In the genomic region with DNA sequence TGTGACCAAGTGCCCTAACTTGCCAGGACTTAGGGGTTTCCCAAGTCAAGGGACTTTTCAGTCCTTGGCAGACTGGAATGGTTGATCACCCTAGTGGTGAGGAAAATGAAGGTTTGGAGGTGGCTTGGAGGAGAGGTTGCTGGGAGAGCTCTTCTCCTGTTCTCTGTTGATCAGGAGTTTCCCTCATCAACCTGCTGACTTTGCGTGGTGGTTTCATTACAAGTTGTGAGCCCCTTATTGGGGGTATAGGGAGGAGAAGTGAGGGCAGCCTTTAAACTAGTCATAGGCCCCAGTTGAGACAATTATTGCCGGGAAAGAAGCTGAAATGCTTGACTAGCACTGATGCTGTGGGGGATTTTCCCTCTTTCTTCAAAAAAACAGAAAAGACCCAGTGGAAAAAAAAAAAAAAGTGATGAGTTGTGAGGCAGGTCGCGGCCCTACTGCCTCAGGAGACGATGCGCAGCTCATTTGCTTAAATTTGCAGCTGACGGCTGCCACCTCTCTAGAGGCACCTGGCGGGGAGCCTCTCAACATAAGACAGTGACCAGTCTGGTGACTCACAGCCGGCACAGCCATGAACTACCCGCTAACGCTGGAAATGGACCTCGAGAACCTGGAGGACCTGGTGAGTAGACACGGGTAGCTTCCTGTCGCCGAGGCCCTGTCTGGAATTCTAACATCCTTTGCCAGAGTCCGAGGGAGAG, we compare ENCODE assay signal across 8 cellular contexts. TPM values are rescaled to one million over a fixed set of nuclear protein-coding genes. Genes with fewer than 3 reads are reported as not detected.
DNase-seq lines count a peak whose midpoint lies in the region; ATAC-seq and TF ChIP-seq lines count a peak whose summit lies in the region.

A gene with protein sequence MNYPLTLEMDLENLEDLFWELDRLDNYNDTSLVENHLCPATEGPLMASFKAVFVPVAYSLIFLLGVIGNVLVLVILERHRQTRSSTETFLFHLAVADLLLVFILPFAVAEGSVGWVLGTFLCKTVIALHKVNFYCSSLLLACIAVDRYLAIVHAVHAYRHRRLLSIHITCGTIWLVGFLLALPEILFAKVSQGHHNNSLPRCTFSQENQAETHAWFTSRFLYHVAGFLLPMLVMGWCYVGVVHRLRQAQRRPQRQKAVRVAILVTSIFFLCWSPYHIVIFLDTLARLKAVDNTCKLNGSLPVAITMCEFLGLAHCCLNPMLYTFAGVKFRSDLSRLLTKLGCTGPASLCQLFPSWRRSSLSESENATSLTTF (plus strand): TSS at position 525 of the 704 bp plus-strand sequence. CDS start 50 bp downstream, at position 575.

- no peak within 1 kb of the TSS for H3K27ac ChIP-seq in left lung

- no peak for TF ChIP-seq CTCF in left lung (IDR thresholded peaks at IDR 0.05)

- no peaks in the 10 kb centered on the region for H3K27me3 Mint-ChIP-seq in activated naive CD4-positive, alpha-beta T cell treated with anti-CD3 and anti-CD28 coated beads for 36 hours (ENCODE audit: low read depth)
- no peaks in the 10 kb centered on the region for H3K27me3 Mint-ChIP-seq in activated T-helper 17 cell treated with anti-CD3 and anti-CD28 coated beads, Interleukin-2, amount 50 U/mL, for 72 hours
- H3K27me3 Mint-ChIP-seq in activated CD8-positive, alpha-beta memory T cell treated with anti-CD3 and anti-CD28 coated beads, Interleukin-2, amount 10 ng/mL, durations not matched to agents 7 days and 5 days, result peaks cover 11% of the 10 kb centered on the region

- peak within 1 kb of the TSS; percentile 83 for H3K4me3 Mint-ChIP-seq in activated naive CD4-positive, alpha-beta T cell treated with anti-CD3 and anti-CD28 coated beads for 36 hours
- H3K4me3 Mint-ChIP-seq in activated T-helper 17 cell treated with anti-CD3 and anti-CD28 coated beads, Interleukin-2, amount 50 U/mL, for 72 hours, result peak within 1 kb of the TSS; percentile 86
- H3K4me3 Mint-ChIP-seq in activated CD8-positive, alpha-beta memory T cell treated with anti-CD3 and anti-CD28 coated beads, Interleukin-2, amount 10 ng/mL, durations not matched to agents 7 days and 5 days, result no peak within 1 kb of the TSS

- H3K27me3 ChIP-seq in left lung, result no peaks in the 10 kb centered on the region

- H3K36me3 Mint-ChIP-seq in activated naive CD4-positive, alpha-beta T cell treated with anti-CD3 and anti-CD28 coated beads for 36 hours (ENCODE audit: low read depth), result peaks cover 36% of the 10 kb centered on the region
- peaks cover 61% of the 10 kb centered on the region for H3K36me3 Mint-ChIP-seq in activated T-helper 17 cell treated with anti-CD3 and anti-CD28 coated beads, Interleukin-2, amount 50 U/mL, for 72 hours (ENCODE audit: low read depth)
- H3K36me3 Mint-ChIP-seq in activated CD8-positive, alpha-beta memory T cell treated with anti-CD3 and anti-CD28 coated beads, Interleukin-2, amount 10 ng/mL, durations not matched to agents 7 days and 5 days, result no peaks in the 10 kb centered on the region

- H3K9me3 ChIP-seq in left lung, result no peaks in the 10 kb centered on the region

- DNase-seq in activated naive CD4-positive, alpha-beta T cell treated with anti-CD3 and anti-CD28 coated beads for 36 hours, result peak; percentile 87
- DNase-seq in activated naive CD4-positive, alpha-beta T cell (lab: John Stamatoyannopoulos, UW), result no peak
- peak; percentile 59 for DNase-seq in stimulated activated CD4-positive, alpha-beta T cell treated with anti-CD3 and anti-CD28 coated beads, Interleukin-4, amount 100 ng/mL, for 1 hour
- DNase-seq in left lung (no peak), HUDEP-2 (lab: John Stamatoyannopoulos, UW; ENCODE audit: unreplicated experiment in 76 of 76) (no peak)
- no peak for DNase-seq in activated CD8-positive, alpha-beta memory T cell treated with anti-CD3 and anti-CD28 coated beads, Interleukin-2, amount 10 ng/mL, durations not matched to agents 7 days and 5 days

- CTCF ChIA-PET in activated naive CD4-positive, alpha-beta T cell treated with anti-CD3 and anti-CD28 coated beads for 36 hours (lab: Charles Lee), result interaction anchor here (0.7 to 4.2 kb wide), 16 partner anchors 9 to 194 kb away, joined by 3 to 76 read pairs (median 5); a partner anchor contains a TSS
- CTCF ChIA-PET in activated CD8-positive, alpha-beta memory T cell treated with anti-CD3 and anti-CD28 coated beads, Interleukin-2, amount 10 ng/mL, durations not matched to agents 7 days and 5 days (lab: Charles Lee), result interaction anchor here (1.1 to 2.0 kb wide), 4 partner anchors 8 to 95 kb away, joined by 3 to 5 read pairs (median 4); no protein-coding TSS in a partner anchor

- H3K36me3 ChIP-seq in left lung, result no peaks in the 10 kb centered on the region

- no peak within 1 kb of the TSS for H3K4me3 ChIP-seq in left lung

- peaks cover 0 to 6% of the 10 kb centered on the region in 2 donors for H3K4me1 ChIP-seq in left lung

- no peaks in the 10 kb centered on the region for H3K9me3 Mint-ChIP-seq in activated naive CD4-positive, alpha-beta T cell treated with anti-CD3 and anti-CD28 coated beads for 36 hours
- no peaks in the 10 kb centered on the region for H3K9me3 Mint-ChIP-seq in activated T-helper 17 cell treated with anti-CD3 and anti-CD28 coated beads, Interleukin-2, amount 50 U/mL, for 72 hours
- H3K9me3 Mint-ChIP-seq in activated CD8-positive, alpha-beta memory T cell treated with anti-CD3 and anti-CD28 coated beads, Interleukin-2, amount 10 ng/mL, durations not matched to agents 7 days and 5 days (ENCODE audit: low read depth), result no peaks in the 10 kb centered on the region

- H3K27ac Mint-ChIP-seq in activated naive CD4-positive, alpha-beta T cell treated with anti-CD3 and anti-CD28 coated beads for 36 hours, result peak within 1 kb of the TSS; percentile 99
- peak within 1 kb of the TSS; percentile 92 for H3K27ac Mint-ChIP-seq in activated T-helper 17 cell treated with anti-CD3 and anti-CD28 coated beads, Interleukin-2, amount 50 U/mL, for 72 hours
- no peak within 1 kb of the TSS for H3K27ac Mint-ChIP-seq in activated CD8-positive, alpha-beta memory T cell treated with anti-CD3 and anti-CD28 coated beads, Interleukin-2, amount 10 ng/mL, durations not matched to agents 7 days and 5 days

- ATAC-seq in HG03432 (IDR thresholded peaks at IDR 0.05; ENCODE audit: unreplicated experiment) (peak; percentile 79), left lung (no peak)
- ATAC-seq in activated T-helper 17 cell treated with anti-CD3 and anti-CD28 coated beads, Interleukin-2, amount 50 U/mL, for 72 hours (replicated peaks), result peak; percentile 77
- ATAC-seq in activated CD8-positive, alpha-beta memory T cell treated with anti-CD3 and anti-CD28 coated beads, Interleukin-2, amount 10 ng/mL, durations not matched to agents 7 days and 5 days, result no peak

- intact Hi-C loops in activated naive CD4-positive, alpha-beta T cell treated with anti-CD3 and anti-CD28 coated beads for 36 hours (cut with micrococcal nuclease), result loop anchor here (1.0 kb wide), 7 partner anchors 9 to 193 kb away; no protein-coding TSS in a partner anchor
- intact Hi-C loops in left lung (cut with DNase I), result no loop called here

- peaks cover 84% of the 10 kb centered on the region for H3K4me1 Mint-ChIP-seq in activated naive CD4-positive, alpha-beta T cell treated with anti-CD3 and anti-CD28 coated beads for 36 hours (ENCODE audit: low read depth)
- H3K4me1 Mint-ChIP-seq in activated T-helper 17 cell treated with anti-CD3 and anti-CD28 coated beads, Interleukin-2, amount 50 U/mL, for 72 hours, result peaks cover 47% of the 10 kb centered on the region
- peaks cover 21% of the 10 kb centered on the region for H3K4me1 Mint-ChIP-seq in activated CD8-positive, alpha-beta memory T cell treated with anti-CD3 and anti-CD28 coated beads, Interleukin-2, amount 10 ng/mL, durations not matched to agents 7 days and 5 days

RNA-seq across cellular contexts. Expression of the gene that starts here (rescaled TPM):
- 10 to 100 TPM; 25.6 to 26.1 TPM for total RNA-seq in activated naive CD4-positive, alpha-beta T cell treated with anti-CD3 and anti-CD28 coated beads for 36 hours
- total RNA-seq in activated T-helper 17 cell treated with anti-CD3 and anti-CD28 coated beads, Interleukin-2, amount 50 U/mL, for 72 hours, result 10 to 100 TPM in 1 of 2 donors, 1 to 10 TPM in 1; 8.0 to 20.2 TPM
- total RNA-seq in left lung, result under 1 TPM in 1 of 2 donors, not detected in 1; 0.10 TPM
- total RNA-seq in activated CD8-positive, alpha-beta memory T cell treated with anti-CD3 and anti-CD28 coated beads, Interleukin-2, amount 10 ng/mL, durations not matched to agents 7 days and 5 days, result under 1 TPM in 1 of 2 experiments, not detected in 1; 0.30 TPM

Comparison
In these comparisons a context has a peak if more than half of its experiments do, and no peak if none do; other contexts are left out.
1. RNA of the gene that starts here (total RNA-seq): 25.6 to 26.1 TPM in activated naive CD4-positive, alpha-beta T cell treated with anti-CD3 and anti-CD28 coated beads for 36 hours and 8.0 to 20.2 TPM in activated T-helper 17 cell treated with anti-CD3 and anti-CD28 coated beads, Interleukin-2, amount 50 U/mL, for 72 hours; 0.30 TPM in activated CD8-positive, alpha-beta memory T cell treated with anti-CD3 and anti-CD28 coated beads, Interleukin-2, amount 10 ng/mL, durations not matched to agents 7 days and 5 days and 0.10 TPM in left lung; every median in the first group is over 4 times any median in the second.
2. DNase-seq: peak in activated naive CD4-positive, alpha-beta T cell treated with anti-CD3 and anti-CD28 coated beads for 36 hours (single experiment) and stimulated activated CD4-positive, alpha-beta T cell treated with anti-CD3 and anti-CD28 coated beads, Interleukin-4, amount 100 ng/mL, for 1 hour (single experiment); none in activated naive CD4-positive, alpha-beta T cell (0 of 4), left lung (0 of 2), activated CD8-positive, alpha-beta memory T cell treated with anti-CD3 and anti-CD28 coated beads, Interleukin-2, amount 10 ng/mL, durations not matched to agents 7 days and 5 days (single experiment) and HUDEP-2 (0 of 76).
3. ATAC-seq: peak in HG03432 (single experiment) and activated T-helper 17 cell treated with anti-CD3 and anti-CD28 coated beads, Interleukin-2, amount 50 U/mL, for 72 hours (single experiment); none in left lung (single experiment) and activated CD8-positive, alpha-beta memory T cell treated with anti-CD3 and anti-CD28 coated beads, Interleukin-2, amount 10 ng/mL, durations not matched to agents 7 days and 5 days (single experiment).